ENCODE assay signal across 8 cellular contexts in genomic region chr12:6753772-6754356, GRCh38. TPM values are rescaled to one million over a fixed set of nuclear protein-coding genes. Genes with fewer than 3 reads are reported as not detected.
DNase-seq lines count a peak whose midpoint lies in the region; ATAC-seq and TF ChIP-seq lines count a peak whose summit lies in the region.

No MANE protein-coding gene starts in this region.

- whole genome bisulfite sequencing in hepatocyte (ENCODE audit: low lambda C conversion rate, missing lambda C conversion rate) = 0% methylated on average over 7 of the region's 7 CpGs
- WGBS in spleen, 5 donors = 0 to 2% (median 1%) methylated on average over 5 to 7 of the region's 7 CpGs

- H3K27me3 ChIP-seq in hepatocyte (no peaks in the 10 kb centered on the region), spleen (replicated peaks in 1 of 7) (no peaks in the 10 kb centered on the region)

- peaks cover 7% of the 10 kb centered on the region for H3K4me1 ChIP-seq in hepatocyte (ENCODE audit: insufficient read depth)
- peaks cover 16 to 44% (median 25%) of the 10 kb centered on the region in 6 donors for H3K4me1 ChIP-seq in spleen

- DNase-seq in HFFc6 (no peak), WTC11 (ENCODE audit: low spot score) (no peak), hepatocyte (ENCODE audit: low spot score) (peak; percentile 49), spleen (no peak), NCI-H226 (no peak), mesenteric fat pad (ENCODE audit: low spot score) (no peak)

- H3K36me3 ChIP-seq in hepatocyte (replicated peaks; ENCODE audit: insufficient read depth, low read depth) = no peaks in the 10 kb centered on the region
- H3K36me3 ChIP-seq in spleen = peaks cover 0 to 33% (median 26%) of the 10 kb centered on the region in 6 donors

- H3K4me3 ChIP-seq in hepatocyte = no peak overlapping the region
- H3K4me3 ChIP-seq in spleen = peak overlapping the region in 4 of 8 donors; percentile 60 to 88 (median 62)

- H3K4me2 ChIP-seq in hepatocyte = peak overlapping the region; percentile 49

- intact Hi-C loops in spleen (cut with DNase I; ENCODE audit: low total_unique reads) = loop anchor here (10.0 kb wide), 1 partner anchor 71 kb away; the partner anchor contains the start of genes GPR162 and P3H3

- H2AFZ ChIP-seq in hepatocyte = no peak overlapping the region

- CTCF ChIA-PET in WTC11 (lab: Charles Lee) = interaction anchor here (0.5 to 7.7 kb wide), 39 partner anchors 8 to 192 kb away, joined by 3 to 234 read pairs (median 6); partner anchors contain the start of genes CDCA3, COPS7A, GNB3 and GPR162

- H3K4me1 Mint-ChIP-seq in HFFc6 (ENCODE audit: low read depth) (peaks cover 27% of the 10 kb centered on the region), WTC11 (peaks cover 31% of the 10 kb centered on the region)

- H3K9me2 ChIP-seq in hepatocyte (replicated peaks; ENCODE audit: insufficient read depth) = no peaks in the 10 kb centered on the region

- H3K9me3 ChIP-seq in hepatocyte (ENCODE audit: low read depth) = no peaks in the 10 kb centered on the region
- H3K9me3 ChIP-seq in spleen = no peaks in the 10 kb centered on the region

- peak; percentile 16 for ATAC-seq in WTC11
- no peak for ATAC-seq in HG03521 (IDR thresholded peaks at IDR 0.05; ENCODE audit: unreplicated experiment)
- no peak for ATAC-seq in HG03520 (IDR thresholded peaks at IDR 0.05; ENCODE audit: unreplicated experiment)

- TF ChIP-seq CTCF in HFFc6 (IDR thresholded peaks at IDR 0.05) (peak; percentile 98), WTC11 (IDR thresholded peaks at IDR 0.05) (no peak; the same call in 1 of the 2 replicates), hepatocyte (IDR thresholded peaks at IDR 0.05; ENCODE audit: poor library complexity) (no peak), spleen (IDR thresholded peaks at IDR 0.05 in 8 of 11, conservative IDR thresholded peaks at IDR 0.05 in 3 of 11) (peak in 3 of 11 experiments; percentile 16 to 57 (median 18))

- peaks cover 26% of the 10 kb centered on the region for H3K79me2 ChIP-seq in hepatocyte

- POLR2A ChIA-PET in WTC11 (lab: Charles Lee) = interaction anchor here (0.5 to 5.1 kb wide), 14 partner anchors 14 to 190 kb away, joined by 3 to 84 read pairs (median 6); partner anchors contain the start of genes C12orf57, CDCA3, COPS7A and GPR162

- H3K27ac Mint-ChIP-seq in HFFc6 (peak overlapping the region; percentile 72), WTC11 (peak overlapping the region; percentile 99)

- no peak for TF ChIP-seq POLR2A in spleen (IDR thresholded peaks at IDR 0.05)

- peak overlapping the region; percentile 68 for H3K27ac ChIP-seq in hepatocyte
- H3K27ac ChIP-seq in spleen = peak overlapping the region; percentile 96 to 99 (median 98)

- H3K36me3 Mint-ChIP-seq in HFFc6 (ENCODE audit: low read depth) = peaks cover 21% of the 10 kb centered on the region
- peaks cover 30% of the 10 kb centered on the region for H3K36me3 Mint-ChIP-seq in WTC11

- H3K27me3 Mint-ChIP-seq in HFFc6 (ENCODE audit: insufficient read depth) (peaks cover 4% of the 10 kb centered on the region), WTC11 (ENCODE audit: low read depth) (no peaks in the 10 kb centered on the region)

- H4K20me1 ChIP-seq in hepatocyte (ENCODE audit: insufficient read depth, poor library complexity, severe bottlenecking) = peaks cover 11% of the 10 kb centered on the region

- H3K4me3 Mint-ChIP-seq in HFFc6 (peak overlapping the region; percentile 96), WTC11 (peak overlapping the region; percentile 92)

- H3K9me3 Mint-ChIP-seq in HFFc6 = no peaks in the 10 kb centered on the region
- no peaks in the 10 kb centered on the region for H3K9me3 Mint-ChIP-seq in WTC11

TF ChIP-seq in WTC11, 78 proteins besides CTCF, POLR2A, EP300 and RAD21:
- TF ChIP-seq FOXP4 (CRISPR knock-in tag; IDR thresholded peaks at IDR 0.05) (no peak), HMGXB4 (CRISPR knock-in tag; IDR thresholded peaks at IDR 0.05) (0 out of 2 replicates have a peak, but pooled peaks have one; percentile 7), E2F5 (CRISPR knock-in tag; IDR thresholded peaks at IDR 0.05) (0 out of 2 replicates have a peak, but pooled peaks have one; percentile 5)

RNA-seq across cellular contexts. Expression of gene MLF2, which starts 0.9 kb away (rescaled TPM):
- total RNA-seq in HFFc6 (2021; fragmentation: NEBNext Ultra II Directional; extraction: Animal tissue kit (Norgen Biotek cat#: 25700)) = 100 to 1,000 TPM; 273 to 329 (median 298) TPM
- total RNA-seq in WTC11 (2021) (226 to 236 TPM (median 229 TPM) in 3 replicates), hepatocyte (210 and 241 TPM in 2 replicates), spleen (100 to 1,000 TPM in 5 of 7 donors, 10 to 100 TPM in 2; 85.4 to 123 (median 104) TPM), mesenteric fat pad (145 TPM)
- polyA plus RNA-seq in hepatocyte (508 and 535 TPM in 2 replicates), spleen (100 to 1,000 TPM in 2 of 3 donors, 10 to 100 TPM in 1; 78.0 to 116 (median 101) TPM)

RNA-seq across cellular contexts. Expression of gene PTMS, which starts 12.3 kb away (rescaled TPM):
- 100 to 1,000 TPM; 423 to 607 (median 561) TPM for total RNA-seq in HFFc6 (2021; fragmentation: NEBNext Ultra II Directional; extraction: Animal tissue kit (Norgen Biotek cat#: 25700))
- total RNA-seq in WTC11 (2021) (370 to 539 TPM (median 525 TPM) in 3 replicates), hepatocyte (179 and 180 TPM in 2 replicates), spleen (100 to 1,000 TPM in 1 of 7 donors, 10 to 100 TPM in 6; 47.4 to 130 (median 89.1) TPM), mesenteric fat pad (161 TPM)
- polyA plus RNA-seq in hepatocyte (282 and 315 TPM in 2 replicates), spleen (100 to 1,000 TPM in 2 of 3 donors, 10 to 100 TPM in 1; 70.5 to 169 (median 102) TPM)

RNA-seq across cellular contexts. Expression of gene LAG3, which starts 18.5 kb away (rescaled TPM):
- under 1 TPM; 0.15 to 0.64 (median 0.50) TPM for total RNA-seq in HFFc6 (2021; fragmentation: NEBNext Ultra II Directional; extraction: Animal tissue kit (Norgen Biotek cat#: 25700))
- total RNA-seq in WTC11 (2021) = 2.4 to 2.6 TPM (median 2.6 TPM) in 3 replicates
- total RNA-seq in hepatocyte = 0.52 and 0.70 TPM in 2 replicates
- 0.91 and 1.2 TPM in 2 replicates for polyA plus RNA-seq in hepatocyte
- 10 to 100 TPM in 6 of 7 donors, 1 to 10 TPM in 1; 9.4 to 29.4 (median 17.9) TPM for total RNA-seq in spleen
- 1 to 10 TPM; 3.7 to 4.7 (median 4.5) TPM for polyA plus RNA-seq in spleen
- 1.3 TPM for total RNA-seq in mesenteric fat pad

RNA-seq across cellular contexts. Expression of gene COPS7A, which starts 30.0 kb away (rescaled TPM):
- total RNA-seq in HFFc6 (2021; fragmentation: NEBNext Ultra II Directional; extraction: Animal tissue kit (Norgen Biotek cat#: 25700)) = 100 to 1,000 TPM; 103 to 122 (median 108) TPM
- total RNA-seq in WTC11 (2021) (41.2 to 43.8 TPM (median 41.4 TPM) in 3 replicates), hepatocyte (46.9 and 56.7 TPM in 2 replicates), spleen (10 to 100 TPM; 40.5 to 61.9 (median 49.9) TPM), mesenteric fat pad (57.5 TPM)
- polyA plus RNA-seq in hepatocyte (65.2 and 73.6 TPM in 2 replicates), spleen (10 to 100 TPM; 29.6 to 50.6 (median 33.7) TPM)

RNA-seq across cellular contexts. Expression of gene CD4, which starts 35.5 kb away (rescaled TPM):
- total RNA-seq in HFFc6 (2021; fragmentation: NEBNext Ultra II Directional; extraction: Animal tissue kit (Norgen Biotek cat#: 25700)) = under 1 TPM in 3 of 6 experiments, not detected in 3; 0.11 to 0.25 (median 0.11) TPM
- 2.5 to 3.3 TPM (median 2.7 TPM) in 3 replicates for total RNA-seq in WTC11 (2021)
- 2.4 and 2.7 TPM in 2 replicates for total RNA-seq in hepatocyte
- 2.7 and 6.4 TPM in 2 replicates for polyA plus RNA-seq in hepatocyte
- total RNA-seq in spleen = 100 to 1,000 TPM; 104 to 207 (median 180) TPM
- polyA plus RNA-seq in spleen = 10 to 100 TPM; 21.8 to 32.8 (median 23.3) TPM
- total RNA-seq in mesenteric fat pad = 31.3 TPM
